ENCODE assay signal across 8 cellular contexts in genomic region chr2:28394331-28394877, GRCh38. TPM values are rescaled to one million over a fixed set of nuclear protein-coding genes. Genes with fewer than 3 reads are reported as not detected.
DNase-seq lines count a peak whose midpoint lies in the region; ATAC-seq and TF ChIP-seq lines count a peak whose summit lies in the region.

No MANE protein-coding gene starts in this region.

- H3K27me3 Mint-ChIP-seq in activated T-cell treated with anti-CD3 and anti-CD28 coated beads, Interleukin-2, amount 50 U/mL, for 4 hours (ENCODE audit: low read depth), result no peaks in the 10 kb centered on the region

- peaks cover 35% of the 10 kb centered on the region for H3K4me1 Mint-ChIP-seq in activated T-cell treated with anti-CD3 and anti-CD28 coated beads, Interleukin-2, amount 50 U/mL, for 4 hours (ENCODE audit: low read depth)

- H3K4me1 ChIP-seq in ascending aorta (peaks cover 3 to 27% of the 10 kb centered on the region in 2 donors), OCI-LY7 (ENCODE audit: insufficient read depth, low read length, poor library complexity, severe bottlenecking) (peaks cover 21% of the 10 kb centered on the region)

- H3K36me3 Mint-ChIP-seq in activated T-cell treated with anti-CD3 and anti-CD28 coated beads, Interleukin-2, amount 50 U/mL, for 4 hours (ENCODE audit: insufficient read depth), result peaks cover 10% of the 10 kb centered on the region

- H3K9me2 ChIP-seq in OCI-LY7 (ENCODE audit: insufficient read depth, low read length), result no peaks in the 10 kb centered on the region

- no peak for ATAC-seq in activated T-cell treated with anti-CD3 and anti-CD28 coated beads, Interleukin-2, amount 50 U/mL, for 4 hours

- no peak overlapping the region for H3K4me3 Mint-ChIP-seq in activated T-cell treated with anti-CD3 and anti-CD28 coated beads, Interleukin-2, amount 50 U/mL, for 4 hours

- H3K4me3 ChIP-seq in H7 (ENCODE audit: insufficient read depth, low read depth, low read length) (peak overlapping the region; percentile 30), ascending aorta (peak overlapping the region; percentile 81 to 96), OCI-LY7 (ENCODE audit: low read depth, low read length, poor library complexity, severe bottlenecking) (no peak overlapping the region)

- no peaks in the 10 kb centered on the region for H3K9me3 Mint-ChIP-seq in activated T-cell treated with anti-CD3 and anti-CD28 coated beads, Interleukin-2, amount 50 U/mL, for 4 hours

- H3K4me2 ChIP-seq in OCI-LY7 (ENCODE audit: low read length), result no peak overlapping the region

- no peaks in the 10 kb centered on the region for H3K79me2 ChIP-seq in OCI-LY7 (ENCODE audit: insufficient read depth, low read depth, low read length)

- H3K27ac ChIP-seq in ascending aorta (peak overlapping the region; percentile 99 to 100), temporal lobe (ENCODE audit: low read depth, low read length) (peak overlapping the region; percentile 82), OCI-LY7 (ENCODE audit: low read depth, low read length, poor library complexity, severe bottlenecking) (no peak overlapping the region)

- POLR2A ChIA-PET in OCI-LY7 (lab: Charles Lee), result no interaction called here

- no peaks in the 10 kb centered on the region for H3K36me3 ChIP-seq in H7 (replicated peaks; ENCODE audit: control insufficient read depth, insufficient read depth, low read length)
- peaks cover 7 to 24% of the 10 kb centered on the region in 2 donors for H3K36me3 ChIP-seq in ascending aorta
- H3K36me3 ChIP-seq in OCI-LY7 (ENCODE audit: insufficient read depth, low read length), result no peaks in the 10 kb centered on the region

- H3K9me3 ChIP-seq in ascending aorta (no peaks in the 10 kb centered on the region), OCI-LY7 (ENCODE audit: low read length) (no peaks in the 10 kb centered on the region)

- H2AFZ ChIP-seq in OCI-LY7 (ENCODE audit: low read length), result no peak overlapping the region

- no TSS peak for BruUV-seq in OCI-LY7 (replicated peaks; lab: Mats Ljungman, UMichigan)

- TF ChIP-seq CTCF in ascending aorta (IDR thresholded peaks at IDR 0.05) (no peak), OCI-LY7 (conservative IDR thresholded peaks at IDR 0.05; ENCODE audit: low read length) (no peak)

- H4K20me1 ChIP-seq in OCI-LY7 (ENCODE audit: insufficient read depth, low read length), result no peaks in the 10 kb centered on the region

- CTCF ChIA-PET in OCI-LY7 (lab: Charles Lee; ENCODE audit: unreplicated experiment), result no interaction called here

- peaks cover 41% of the 10 kb centered on the region for H3K27me3 ChIP-seq in H7 (ENCODE audit: control insufficient read depth, insufficient read depth, low read length)
- no peaks in the 10 kb centered on the region for H3K27me3 ChIP-seq in ascending aorta

- peak; percentile 45 for DNase-seq in A172 (ENCODE audit: low spot score)
- no peak for DNase-seq in H7
- no peak for DNase-seq in ascending aorta (ENCODE audit: low spot score in 2 of 2)
- DNase-seq in islet precursor cell, result peak; percentile 66
- no peak for DNase-seq in activated T-cell treated with anti-CD3 and anti-CD28 coated beads, Interleukin-2, amount 50 U/mL, for 4 hours
- DNase-seq in GF-D8 (lab: John Stamatoyannopoulos, UW), result no peak
- no peak for DNase-seq in OCI-LY7 (ENCODE audit: low spot score)

- intact Hi-C loops in ascending aorta (cut with DNase I) (loop anchor here (10.0 kb wide), 2 partner anchors 240 to 360 kb away; partner anchors contain the start of gene PPP1CB), OCI-LY7 (cut with micrococcal nuclease; ENCODE audit: unreplicated experiment) (loop anchor here (5.0 kb wide), 2 partner anchors 358 to 622 kb away; partner anchors contain the start of genes MRPL33 and PPP1CB)

RNA-seq across cellular contexts. Expression of gene FOSL2, which starts 1.7 kb away (rescaled TPM):
- total RNA-seq in A172 (2014; rRNA removed; shearing (Covaris generic)), result 36.1 and 39.7 TPM in 2 replicates
- total RNA-seq in H7 (2014; rRNA removed; shearing (Covaris generic)), result 3.5 and 4.1 TPM in 2 replicates
- 185 TPM for total RNA-seq in ascending aorta
- 8.9 TPM for total RNA-seq in temporal lobe
- 10 to 100 TPM; 71.5 to 98.6 (median 90.4) TPM for total RNA-seq in activated T-cell treated with anti-CD3 and anti-CD28 coated beads, Interleukin-2, amount 50 U/mL, for 4 hours
- 0.03 and 0.35 TPM in 2 replicates for total RNA-seq in OCI-LY7 (2014; rRNA removed; shearing (Covaris generic))
- total RNA-seq in OCI-LY7 (2022), result 0.39 and 1.0 TPM in 2 replicates

Comparison
In these comparisons a context has a peak if more than half of its experiments do, and no peak if none do; other contexts are left out.
1. DNase-seq: peak in A172 (single experiment) and islet precursor cell (single experiment); none in H7 (single experiment), ascending aorta (0 of 2), activated T-cell treated with anti-CD3 and anti-CD28 coated beads, Interleukin-2, amount 50 U/mL, for 4 hours (single experiment), GF-D8 (single experiment) and OCI-LY7 (single experiment).